Comparison of ENCODE assay signal across 8 cellular contexts in the genomic region with DNA sequence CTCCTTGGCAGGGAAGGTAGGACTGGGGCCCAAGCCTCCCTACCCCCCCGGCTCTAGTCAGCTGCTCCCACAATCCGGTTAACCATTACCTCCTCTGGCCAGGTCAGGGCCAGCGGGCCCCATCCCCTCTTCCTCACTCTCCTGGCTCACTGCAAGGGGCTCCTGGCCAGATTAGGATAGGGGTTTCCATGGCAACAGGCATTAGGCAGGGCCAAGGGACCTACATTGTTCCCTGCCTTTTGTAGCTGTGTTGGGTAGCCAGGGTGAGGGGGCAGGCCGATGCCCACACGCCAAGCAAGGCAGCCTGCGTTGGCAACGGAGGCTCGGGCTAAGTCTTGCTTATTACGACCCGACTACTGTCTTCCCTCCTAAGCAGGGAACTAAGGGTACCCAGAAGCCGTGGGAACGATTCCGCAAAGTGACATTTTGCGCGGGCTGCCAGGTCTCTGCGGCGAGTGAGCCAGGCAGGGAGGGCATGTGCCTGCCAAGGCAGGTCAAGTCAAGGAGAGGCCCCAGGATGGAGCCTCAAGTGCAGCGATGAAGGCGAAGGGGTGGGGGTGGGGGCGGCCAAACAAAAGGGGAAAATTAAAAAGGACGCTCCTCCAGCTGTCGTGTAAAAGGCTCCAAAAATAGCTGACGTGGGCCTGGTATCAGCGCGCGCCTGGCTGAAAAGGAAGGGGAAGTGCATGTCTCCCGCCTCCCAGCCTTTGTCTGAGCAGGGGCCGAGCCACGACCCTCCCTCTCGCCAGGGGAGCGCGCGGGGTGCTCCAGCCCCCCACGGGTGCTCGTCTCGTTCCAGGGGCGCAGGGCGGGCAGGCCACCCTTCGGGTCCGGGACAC. TPM values are rescaled to one million over a fixed set of nuclear protein-coding genes. Genes with fewer than 3 reads are reported as not detected.
A peak's percentile ranks its signal among the peaks of the same experiment; 100 is the strongest.
DNase-seq lines count a peak whose midpoint lies in the region; ATAC-seq and TF ChIP-seq lines count a peak whose summit lies in the region.

No MANE protein-coding gene starts in this region.

- peak overlapping the region; percentile 62; the same call in 1 of the 2 replicates for H3K9ac ChIP-seq in iPS-20b (ENCODE audit: low read depth, low read length)

- peak overlapping the region; percentile 92; the same call in 1 of the 2 replicates for H3K27ac ChIP-seq in HEK293 (ENCODE audit: extremely low read depth, low read depth, low read length)
- H3K27ac ChIP-seq in brain microvascular endothelial cell: peak overlapping the region; percentile 70
- no peak overlapping the region for H3K27ac ChIP-seq in iPS-20b (ENCODE audit: low read length)
- peak overlapping the region; percentile 94 to 100 (median 99) for H3K27ac ChIP-seq in gastrocnemius medialis

- no peaks in the 10 kb centered on the region for H3K9me3 ChIP-seq in HEK293 (ENCODE audit: control insufficient read depth, insufficient read depth, low read depth, low read length)
- H3K9me3 ChIP-seq in iPS-20b (ENCODE audit: insufficient read depth, low read depth, low read length): no peaks in the 10 kb centered on the region
- no peaks in the 10 kb centered on the region for H3K9me3 ChIP-seq in gastrocnemius medialis

- H3K4me3 ChIP-seq in HEK293 (ENCODE audit: low read depth, low read length) (peak overlapping the region; percentile 71), brain microvascular endothelial cell (ENCODE audit: low read depth, low read length) (peak overlapping the region; percentile 75), iPS-20b (ENCODE audit: low read length) (peak overlapping the region; percentile 75), gastrocnemius medialis (peak overlapping the region; percentile 68 to 93 (median 80))

- H3K4me1 ChIP-seq in HEK293 (ENCODE audit: control insufficient read depth, insufficient read depth, low read length) (peaks cover 3% of the 10 kb centered on the region; the same call in 1 of the 2 replicates), iPS-20b (ENCODE audit: insufficient read depth, low read length) (peaks cover 4% of the 10 kb centered on the region), gastrocnemius medialis (peaks cover 76 to 84% of the 10 kb centered on the region in 2 donors)

- TF ChIP-seq POLR2A in gastrocnemius medialis (IDR thresholded peaks at IDR 0.05): no peak

- H3K36me3 ChIP-seq in HEK293 (ENCODE audit: control insufficient read depth in 2 of 2, insufficient read depth in 1 of 2, low read length in 2 of 2): no peaks in the 10 kb centered on the region
- H3K36me3 ChIP-seq in brain microvascular endothelial cell (replicated peaks): no peaks in the 10 kb centered on the region
- no peaks in the 10 kb centered on the region for H3K36me3 ChIP-seq in iPS-20b (ENCODE audit: insufficient read depth, low read depth, low read length)
- no peaks in the 10 kb centered on the region for H3K36me3 ChIP-seq in gastrocnemius medialis

- DNase-seq in DMS79 treated with DMSO at 0.1 percent for 48 hours (lab: John Stamatoyannopoulos, UW): peak; percentile 36
- DNase-seq in OCI-M1 (lab: John Stamatoyannopoulos, UW): peak; percentile 72
- no peak for DNase-seq in brain microvascular endothelial cell
- DNase-seq in gastrocnemius medialis: peak; percentile 47 to 70
- no peak for DNase-seq in GOT3 (lab: John Stamatoyannopoulos, UW)
- DNase-seq in LoVo (ENCODE audit: low spot score): no peak

- CTCF ChIA-PET in HEK293 (lab: Yijun Ruan, JAX): interaction anchor here (0.7 to 3.7 kb wide), 4 partner anchors 12 to 118 kb away, joined by 3 to 14 read pairs (median 7); no protein-coding TSS in a partner anchor

- H3K27me3 ChIP-seq in brain microvascular endothelial cell (replicated peaks): no peaks in the 10 kb centered on the region
- peaks cover 26% of the 10 kb centered on the region for H3K27me3 ChIP-seq in iPS-20b (ENCODE audit: insufficient read depth, low read length)
- H3K27me3 ChIP-seq in gastrocnemius medialis: no peaks in the 10 kb centered on the region

- POLR2A ChIA-PET in HEK293 (lab: Yijun Ruan, JAX): interaction anchor here (0.9 to 1.4 kb wide), 4 partner anchors 10 to 148 kb away, joined by 3 read pairs; a partner anchor contains a TSS

- ATAC-seq in gastrocnemius medialis: peak; percentile 10 to 13

- in situ Hi-C loops in brain microvascular endothelial cell (cut with HindIII; ENCODE audit: low pct_ligation_motif_present, low sequenced_read_pairs): no loop called here
- in situ Hi-C loops in gastrocnemius medialis (cut with MboI; ENCODE audit: low sequenced_read_pairs in 4 of 4): no loop called here

- intact Hi-C loops in gastrocnemius medialis (cut with DNase I; ENCODE audit: low total_unique reads): loop anchor here (5.0 to 10.0 kb wide), 2 partner anchors 363 to 1189 kb away; a partner anchor contains a TSS

- TF ChIP-seq CTCF in HEK293 (tag by site-specific recombination; IDR thresholded peaks at IDR 0.05) (no peak), brain microvascular endothelial cell (IDR thresholded peaks at IDR 0.05; ENCODE audit: low read depth, low read length, missing control alignments) (no peak), gastrocnemius medialis (IDR thresholded peaks at IDR 0.05 in 4 of 5, conservative IDR thresholded peaks at IDR 0.05 in 1 of 5) (no peak)

TF ChIP-seq in HEK293, 187 proteins besides CTCF, POLR2A, EP300 and RAD21:
- TF ChIP-seq GLIS2 (tag by site-specific recombination; IDR thresholded peaks at IDR 0.05) (peak; percentile 64), TRIM28 (IDR thresholded peaks at IDR 0.05; ENCODE audit: borderline replicate concordance, low read length) (no peak), ZNF571 (tag by site-specific recombination; IDR thresholded peaks at IDR 0.05) (no peak), ZNF670 (tag by site-specific recombination; IDR thresholded peaks at IDR 0.05; ENCODE audit: low read depth) (no peak), ZNF48 (tag by site-specific recombination; IDR thresholded peaks at IDR 0.05) (no peak), ZNF169 (tag by site-specific recombination; IDR thresholded peaks at IDR 0.05) (no peak), MZF1 (tag by site-specific recombination; IDR thresholded peaks at IDR 0.05; ENCODE audit: borderline replicate concordance) (no peak), SP2 (tag by site-specific recombination; IDR thresholded peaks at IDR 0.05) (no peak; the same call in 1 of the 2 replicates), ZNF341 (tag by site-specific recombination; IDR thresholded peaks at IDR 0.05; ENCODE audit: low read depth) (no peak), ZBTB20 (tag by site-specific recombination; IDR thresholded peaks at IDR 0.05) (no peak), ZNF302 (tag by site-specific recombination; IDR thresholded peaks at IDR 0.05; ENCODE audit: low read depth) (no peak), ZBTB17 (tag by site-specific recombination; IDR thresholded peaks at IDR 0.05) (0 out of 2 replicates have a peak, but pooled peaks have one; percentile 17), ZBTB48 (tag by site-specific recombination; IDR thresholded peaks at IDR 0.05) (peak; percentile 58; the same call in 1 of the 2 replicates), ZNF600 (tag by site-specific recombination; IDR thresholded peaks at IDR 0.05) (0 out of 2 replicates have a peak, but pooled peaks have one; percentile 36), ZNF335 (tag by site-specific recombination; conservative IDR thresholded peaks at IDR 0.05) (peak; percentile 58), OVOL3 (tag by site-specific recombination; IDR thresholded peaks at IDR 0.05) (no peak), ZSCAN23 (tag by site-specific recombination; IDR thresholded peaks at IDR 0.05) (no peak), TCF7L2 (IDR thresholded peaks at IDR 0.05; ENCODE audit: borderline replicate concordance, low read depth, low read length) (no peak)
- TF ChIP-seq, protein P1, sequence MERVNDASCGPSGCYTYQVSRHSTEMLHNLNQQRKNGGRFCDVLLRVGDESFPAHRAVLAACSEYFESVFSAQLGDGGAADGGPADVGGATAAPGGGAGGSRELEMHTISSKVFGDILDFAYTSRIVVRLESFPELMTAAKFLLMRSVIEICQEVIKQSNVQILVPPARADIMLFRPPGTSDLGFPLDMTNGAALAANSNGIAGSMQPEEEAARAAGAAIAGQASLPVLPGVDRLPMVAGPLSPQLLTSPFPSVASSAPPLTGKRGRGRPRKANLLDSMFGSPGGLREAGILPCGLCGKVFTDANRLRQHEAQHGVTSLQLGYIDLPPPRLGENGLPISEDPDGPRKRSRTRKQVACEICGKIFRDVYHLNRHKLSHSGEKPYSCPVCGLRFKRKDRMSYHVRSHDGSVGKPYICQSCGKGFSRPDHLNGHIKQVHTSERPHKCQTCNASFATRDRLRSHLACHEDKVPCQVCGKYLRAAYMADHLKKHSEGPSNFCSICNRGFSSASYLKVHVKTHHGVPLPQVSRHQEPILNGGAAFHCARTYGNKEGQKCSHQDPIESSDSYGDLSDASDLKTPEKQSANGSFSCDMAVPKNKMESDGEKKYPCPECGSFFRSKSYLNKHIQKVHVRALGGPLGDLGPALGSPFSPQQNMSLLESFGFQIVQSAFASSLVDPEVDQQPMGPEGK (tag by site-specific recombination; IDR thresholded peaks at IDR 0.05): peak; percentile 33; the same call in 1 of the 2 replicates
- TF ChIP-seq, protein P2, sequence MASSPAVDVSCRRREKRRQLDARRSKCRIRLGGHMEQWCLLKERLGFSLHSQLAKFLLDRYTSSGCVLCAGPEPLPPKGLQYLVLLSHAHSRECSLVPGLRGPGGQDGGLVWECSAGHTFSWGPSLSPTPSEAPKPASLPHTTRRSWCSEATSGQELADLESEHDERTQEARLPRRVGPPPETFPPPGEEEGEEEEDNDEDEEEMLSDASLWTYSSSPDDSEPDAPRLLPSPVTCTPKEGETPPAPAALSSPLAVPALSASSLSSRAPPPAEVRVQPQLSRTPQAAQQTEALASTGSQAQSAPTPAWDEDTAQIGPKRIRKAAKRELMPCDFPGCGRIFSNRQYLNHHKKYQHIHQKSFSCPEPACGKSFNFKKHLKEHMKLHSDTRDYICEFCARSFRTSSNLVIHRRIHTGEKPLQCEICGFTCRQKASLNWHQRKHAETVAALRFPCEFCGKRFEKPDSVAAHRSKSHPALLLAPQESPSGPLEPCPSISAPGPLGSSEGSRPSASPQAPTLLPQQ (tag by site-specific recombination; IDR thresholded peaks at IDR 0.05): peak; percentile 35; the same call in 1 of the 2 replicates

RNA-seq across cellular contexts. Expression of a gene that starts 0.9 kb away (rescaled TPM):
- 100 to 1,000 TPM; 349 to 547 (median 423) TPM for total RNA-seq in gastrocnemius medialis

Comparison
In these comparisons a context has a peak if more than half of its experiments do, and no peak if none do; other contexts are left out.
1. DNase-seq: peak in DMS79 treated with DMSO at 0.1 percent for 48 hours (single experiment), OCI-M1 (single experiment) and gastrocnemius medialis (2 of 2); none in brain microvascular endothelial cell (single experiment), GOT3 (single experiment) and LoVo (single experiment).
2. Peak in every context shown above with its lines, with median percentiles within 50 percentile points of each other: H3K4me3 ChIP-seq.